Comparison of ENCODE assay signal across 18 cellular contexts in genomic region chr1:160210563-160210962, GRCh38. TPM values are rescaled to one million over a fixed set of nuclear protein-coding genes. Genes with fewer than 3 reads are reported as not detected.
DNase-seq lines count a peak whose midpoint lies in the region; ATAC-seq and TF ChIP-seq lines count a peak whose summit lies in the region.
"Had no signal": no experiment of that assay in that cellular context is flagged by ENCODE, and none has a peak within 500 bp of the region (broad histone marks: within the 10 kb centered on the region; RNA-seq: fewer than 3 reads in every experiment).

No MANE protein-coding gene starts in this region.

- ATAC-seq in foreskin keratinocyte = no peak
- ATAC-seq: HCT116; natural killer cell treated with Interleukin-12 subunit alpha and Interleukin-12 subunit beta and Interleukin-15 and Interleukin-18, amount 100 ng/mL, for 72 hours had no signal

- H3K27ac Mint-ChIP-seq in progenitor cell of endocrine pancreas = no peak overlapping the region

- H3K4me2 ChIP-seq in KMS-11 = peak overlapping the region; percentile 47; the same call in 1 of the 2 replicates

- H3K79me2 ChIP-seq in ACC112 (ENCODE audit: control insufficient read depth, insufficient read depth, low read length, unreplicated experiment) (peaks cover 63% of the 10 kb centered on the region), KMS-11 (ENCODE audit: insufficient read depth, low read depth) (peaks cover 45% of the 10 kb centered on the region)

- 53% methylated on average over 4 of the region's 5 CpGs for WGBS in esophagus muscularis mucosa

- no peak for DNase-seq in esophagus muscularis mucosa (ENCODE audit: extremely low spot score)
- peak; percentile 25 for DNase-seq in pons (ENCODE audit: low spot score)
- DNase-seq in progenitor cell of endocrine pancreas (ENCODE audit: low spot score, unreplicated experiment) = no peak
- DNase-seq in NCI-H2196 (lab: John Stamatoyannopoulos, UW; ENCODE audit: unreplicated experiment) = no peak
- DNase-seq in NCI-H774 (lab: John Stamatoyannopoulos, UW) = no peak
- DNase-seq in foreskin keratinocyte = no peak
- DNase-seq: activated CD4-positive, alpha-beta T cell treated with anti-CD3 and anti-CD28 coated beads for 48 hours; activated effector memory CD4-positive, alpha-beta T cell treated with anti-CD3 and anti-CD28 coated beads, Interleukin-2, amount 50 U/mL, for 16 hours; cortex of kidney; kidney; stimulated activated CD4-positive, alpha-beta T cell treated with anti-CD3 and anti-CD28 coated beads, Interleukin-12 subunit alpha, Interleukin-12 subunit beta, amount 100 ng/mL, for 4 hours had no signal

- H4K20me1 ChIP-seq in KMS-11 (ENCODE audit: insufficient read depth) = 0 out of 2 replicates have a peak, but pooled peaks cover 4% of the 10 kb centered on the region

- H3K4me1 Mint-ChIP-seq in progenitor cell of endocrine pancreas (ENCODE audit: low read depth) = peaks cover 6% of the 10 kb centered on the region

- no peaks in the 10 kb centered on the region for H3K27me3 Mint-ChIP-seq in progenitor cell of endocrine pancreas
- H3K27me3 Mint-ChIP-seq: natural killer cell treated with Interleukin-12 subunit alpha and Interleukin-12 subunit beta and Interleukin-15 and Interleukin-18, amount 100 ng/mL, for 72 hours had no signal

- no peak overlapping the region for H3K4me3 Mint-ChIP-seq in progenitor cell of endocrine pancreas (ENCODE audit: low read depth)
- H3K4me3 Mint-ChIP-seq: natural killer cell treated with Interleukin-12 subunit alpha and Interleukin-12 subunit beta and Interleukin-15 and Interleukin-18, amount 100 ng/mL, for 72 hours had no signal

- H2AFZ ChIP-seq in ACC112 (ENCODE audit: low read length, unreplicated experiment) (no peak overlapping the region), KMS-11 (ENCODE audit: low read depth) (no peak overlapping the region)

- H3K27me3 ChIP-seq in ACC112 (ENCODE audit: insufficient read depth, low read length) (no peaks in the 10 kb centered on the region), KMS-11 (ENCODE audit: insufficient read depth, low read depth) (no peaks in the 10 kb centered on the region), esophagus muscularis mucosa (no peaks in the 10 kb centered on the region), foreskin keratinocyte (no peaks in the 10 kb centered on the region)

- H3K36me3 ChIP-seq in ACC112 (ENCODE audit: insufficient read depth, low read length) = peaks cover 19% of the 10 kb centered on the region; the same call in 1 of the 2 replicates
- H3K36me3 ChIP-seq in KMS-11 (ENCODE audit: insufficient read depth) = peaks cover 17% of the 10 kb centered on the region; the same call in 1 of the 2 replicates
- peaks cover 37 to 67% (median 65%) of the 10 kb centered on the region in 4 donors for H3K36me3 ChIP-seq in esophagus muscularis mucosa

- no peak for TF ChIP-seq POLR2A in esophagus muscularis mucosa (IDR thresholded peaks at IDR 0.05; ENCODE audit: low read depth)

- intact Hi-C loops in esophagus muscularis mucosa (cut with DNase I) = no loop called here

- TF ChIP-seq CTCF in KMS-11 (conservative IDR thresholded peaks at IDR 0.05; ENCODE audit: low read depth, low read length) (no peak), esophagus muscularis mucosa (IDR thresholded peaks at IDR 0.05) (no peak), progenitor cell of endocrine pancreas (IDR thresholded peaks at IDR 0.05; ENCODE audit: unreplicated experiment) (no peak), foreskin keratinocyte (conservative IDR thresholded peaks at IDR 0.05) (no peak)

- H3K27ac ChIP-seq in ACC112 (ENCODE audit: low read depth, low read length) = peak overlapping the region; percentile 46; the same call in 1 of the 2 replicates
- H3K27ac ChIP-seq in KMS-11 = no peak overlapping the region; the same call in 1 of the 2 replicates
- peak overlapping the region; percentile 38 to 96 (median 91) for H3K27ac ChIP-seq in esophagus muscularis mucosa (replicated peaks in 1 of 4)
- no peak overlapping the region for H3K27ac ChIP-seq in foreskin keratinocyte

- H3K36me3 Mint-ChIP-seq in progenitor cell of endocrine pancreas (ENCODE audit: insufficient read depth) = peaks cover 9% of the 10 kb centered on the region

- H3K4me1 ChIP-seq in ACC112 (ENCODE audit: control insufficient read depth, insufficient read depth, low read length, unreplicated experiment) (peaks cover 42% of the 10 kb centered on the region), KMS-11 (ENCODE audit: low read depth, poor library complexity, severe bottlenecking) (peaks cover 48% of the 10 kb centered on the region), esophagus muscularis mucosa (peaks cover 53 to 66% (median 57%) of the 10 kb centered on the region in 4 donors), foreskin keratinocyte (no peaks in the 10 kb centered on the region)

- H3K9ac ChIP-seq in KMS-11 = no peak overlapping the region

- no peak for TF ChIP-seq EP300 in esophagus muscularis mucosa (IDR thresholded peaks at IDR 0.05)

- no peaks in the 10 kb centered on the region for H3K9me3 Mint-ChIP-seq in progenitor cell of endocrine pancreas (ENCODE audit: low read depth)
- H3K9me3 Mint-ChIP-seq: natural killer cell treated with Interleukin-12 subunit alpha and Interleukin-12 subunit beta and Interleukin-15 and Interleukin-18, amount 100 ng/mL, for 72 hours had no signal

- no peaks in the 10 kb centered on the region for H3K9me3 ChIP-seq in esophagus muscularis mucosa

- H3K4me3 ChIP-seq in ACC112 (ENCODE audit: low read depth, low read length) (no peak overlapping the region), KMS-11 (IDR thresholded peaks at IDR 0.05; ENCODE audit: insufficient read depth, low read depth, low read length) (no peak overlapping the region), esophagus muscularis mucosa (no peak overlapping the region)

RNA-seq across cellular contexts. Expression of gene PEA15, which starts 5.4 kb away (rescaled TPM):
- total RNA-seq in esophagus muscularis mucosa (100 to 1,000 TPM; 161 to 286 (median 239) TPM), progenitor cell of endocrine pancreas (31.2 and 37.6 TPM in 2 replicates), foreskin keratinocyte (167 and 176 TPM in 2 replicates)
- 165 and 172 TPM in 2 replicates for polyA plus RNA-seq in foreskin keratinocyte

RNA-seq across cellular contexts. Expression of gene CASQ1, which starts 20.2 kb away (rescaled TPM):
- total RNA-seq in esophagus muscularis mucosa = 1 to 10 TPM; 2.9 to 4.9 (median 4.6) TPM
- not detected in 2 replicates for total RNA-seq in progenitor cell of endocrine pancreas
- total RNA-seq in foreskin keratinocyte = not detected in 2 replicates
- not detected in 2 replicates for polyA plus RNA-seq in foreskin keratinocyte
- total RNA-seq: HT1080; natural killer cell treated with Interleukin-12 subunit alpha and Interleukin-12 subunit beta and Interleukin-15 and Interleukin-18, amount 100 ng/mL, for 72 hours; T-helper 1 cell treated with Interleukin-12 subunit alpha and Interleukin-12 subunit beta and Interleukin-4 antibody, amounts not matched to agents 30 ng/mL and 1 ng/mL, for 36 hours had no signal

RNA-seq across cellular contexts. Expression of gene DCAF8, which starts 51.8 kb away (rescaled TPM):
- 100 to 1,000 TPM; 111 to 191 (median 172) TPM for total RNA-seq in esophagus muscularis mucosa
- total RNA-seq in progenitor cell of endocrine pancreas = 167 and 172 TPM in 2 replicates
- 53.6 and 53.7 TPM in 2 replicates for total RNA-seq in foreskin keratinocyte
- 23.9 and 26.5 TPM in 2 replicates for polyA plus RNA-seq in foreskin keratinocyte

RNA-seq across cellular contexts. Expression of gene ATP1A4, which starts 59.2 kb away (rescaled TPM):
- total RNA-seq in esophagus muscularis mucosa (1 to 10 TPM in 1 of 4 donors, under 1 TPM in 2, not detected in 1; 0.17 to 2.1 (median 0.98) TPM), progenitor cell of endocrine pancreas (not detected in 2 replicates), foreskin keratinocyte (not detected in 2 replicates)
- not detected in 2 replicates for polyA plus RNA-seq in foreskin keratinocyte
- total RNA-seq: HT1080; natural killer cell treated with Interleukin-12 subunit alpha and Interleukin-12 subunit beta and Interleukin-15 and Interleukin-18, amount 100 ng/mL, for 72 hours; T-helper 1 cell treated with Interleukin-12 subunit alpha and Interleukin-12 subunit beta and Interleukin-4 antibody, amounts not matched to agents 30 ng/mL and 1 ng/mL, for 36 hours had no signal
- polyA plus RNA-seq: BJ had no signal

Comparison
In these comparisons a context has a peak if more than half of its experiments do, and no peak if none do; other contexts are left out.
1. H3K27ac ChIP-seq: peak in ACC112 (single experiment) and esophagus muscularis mucosa (4 of 4); none in KMS-11 (single experiment) and foreskin keratinocyte (single experiment).